Comparison of ENCODE assay signal across 3 cellular contexts in genomic region chr5:5733058-5733457, GRCh38.
ATAC-seq lines count a peak whose summit lies in the region.

No MANE protein-coding gene starts in this region.

- ATAC-seq in GM18498 (IDR thresholded peaks at IDR 0.05; ENCODE audit: unreplicated experiment) (peak; percentile 45), GM18502 (IDR thresholded peaks at IDR 0.05; ENCODE audit: poor library complexity, unreplicated experiment) (peak; percentile 58), GM18867 (IDR thresholded peaks at IDR 0.05; ENCODE audit: unreplicated experiment) (peak; percentile 78)
